1 cellular context compared by ENCODE assay signal in genomic region chr1:25247024-25247828, GRCh38.
TF ChIP-seq lines count a peak whose summit lies in the region.

RSRP1 (minus strand) TSS chr1:25247454; CDS start chr1:25246963, 491 bp downstream.

TF ChIP-seq in HEK293, 187 proteins besides CTCF, POLR2A, EP300 and RAD21 (continued from another document and continues in another):
- no peak for TF ChIP-seq ZNF148 (tag by site-specific recombination; IDR thresholded peaks at IDR 0.05; ENCODE audit: borderline replicate concordance)
- TF ChIP-seq ZNF121 (tag by site-specific recombination; IDR thresholded peaks at IDR 0.05): no peak
- no peak for TF ChIP-seq ZNF302 (tag by site-specific recombination; IDR thresholded peaks at IDR 0.05; ENCODE audit: low read depth)
- TF ChIP-seq INSM2 (tag by site-specific recombination; IDR thresholded peaks at IDR 0.05): peak; percentile 80
- 0 out of 2 replicates have a peak, but pooled peaks have one; percentile 32 for TF ChIP-seq OSR2 (tag by site-specific recombination; IDR thresholded peaks at IDR 0.05)
- peak; percentile 81 for TF ChIP-seq ZBTB10 (tag by site-specific recombination; IDR thresholded peaks at IDR 0.05)
- TF ChIP-seq PRDM1 (tag by site-specific recombination; IDR thresholded peaks at IDR 0.05): no peak
- TF ChIP-seq ZBTB1 (tag by site-specific recombination; IDR thresholded peaks at IDR 0.05): no peak
- TF ChIP-seq PRDM10 (tag by site-specific recombination; IDR thresholded peaks at IDR 0.05): peak; percentile 98
- no peak for TF ChIP-seq ZNF530 (tag by site-specific recombination; IDR thresholded peaks at IDR 0.05; ENCODE audit: low read depth)
- no peak for TF ChIP-seq ZNF596 (tag by site-specific recombination; IDR thresholded peaks at IDR 0.05)
- TF ChIP-seq MEIS1 (CRISPR knock-in tag; IDR thresholded peaks at IDR 0.05; ENCODE audit: borderline replicate concordance): no peak
- no peak for TF ChIP-seq TSHZ1 (tag by site-specific recombination; IDR thresholded peaks at IDR 0.05; ENCODE audit: borderline replicate concordance)
- TF ChIP-seq ZNF529 (tag by site-specific recombination; IDR thresholded peaks at IDR 0.05; ENCODE audit: insufficient replicate concordance): no peak
- peak; percentile 98 for TF ChIP-seq KLF7 (tag by site-specific recombination; IDR thresholded peaks at IDR 0.05; ENCODE audit: borderline replicate concordance)
- TF ChIP-seq ZSCAN23 (tag by site-specific recombination; IDR thresholded peaks at IDR 0.05): peak; percentile 86
- peak; percentile 60 for TF ChIP-seq YY1 (tag by site-specific recombination; IDR thresholded peaks at IDR 0.05)
- no peak for TF ChIP-seq ZNF433 (tag by site-specific recombination; IDR thresholded peaks at IDR 0.05; ENCODE audit: low read depth)
- TF ChIP-seq ZNF24 (tag by site-specific recombination; IDR thresholded peaks at IDR 0.05): peak; percentile 89
- TF ChIP-seq PRDM6 (tag by site-specific recombination; IDR thresholded peaks at IDR 0.05): no peak
- TF ChIP-seq ZNF350 (tag by site-specific recombination; IDR thresholded peaks at IDR 0.05): no peak
- TF ChIP-seq ZNF670 (tag by site-specific recombination; IDR thresholded peaks at IDR 0.05; ENCODE audit: low read depth): no peak
- TF ChIP-seq ZNF776 (tag by site-specific recombination; IDR thresholded peaks at IDR 0.05; ENCODE audit: borderline replicate concordance): no peak
- 0 out of 2 replicates have a peak, but pooled peaks have one; percentile 43 for TF ChIP-seq SCRT2 (tag by site-specific recombination; IDR thresholded peaks at IDR 0.05)
- no peak for TF ChIP-seq ZNF354C (tag by site-specific recombination; IDR thresholded peaks at IDR 0.05; ENCODE audit: borderline replicate concordance, low read depth)
- peak; percentile 36; the same call in 1 of the 2 replicates for TF ChIP-seq ZNF133 (tag by site-specific recombination; IDR thresholded peaks at IDR 0.05)
- peak; percentile 56; the same call in 1 of the 2 replicates for TF ChIP-seq ZNF335 (tag by site-specific recombination; conservative IDR thresholded peaks at IDR 0.05)
- peak; percentile 82 for TF ChIP-seq SP3 (tag by site-specific recombination; IDR thresholded peaks at IDR 0.05)
- TF ChIP-seq ZNF366 (tag by site-specific recombination; conservative IDR thresholded peaks at IDR 0.05): peak; percentile 46
- TF ChIP-seq ZNF658 (tag by site-specific recombination; IDR thresholded peaks at IDR 0.05): no peak
- TF ChIP-seq ZBTB11 (tag by site-specific recombination; conservative IDR thresholded peaks at IDR 0.05; ENCODE audit: low read depth): peak; percentile 89
- TF ChIP-seq MYNN (tag by site-specific recombination; IDR thresholded peaks at IDR 0.05; ENCODE audit: borderline replicate concordance): peak; percentile 44; the same call in 1 of the 2 replicates
- no peak for TF ChIP-seq AEBP2 (tag by site-specific recombination; IDR thresholded peaks at IDR 0.05; ENCODE audit: borderline replicate concordance)
- TF ChIP-seq ZNF324 (tag by site-specific recombination; IDR thresholded peaks at IDR 0.05): peak; percentile 94
- TF ChIP-seq ZNF521 (tag by site-specific recombination; IDR thresholded peaks at IDR 0.05): no peak
- TF ChIP-seq ZNF792 (tag by site-specific recombination; IDR thresholded peaks at IDR 0.05): 0 out of 2 replicates have a peak, but pooled peaks have one; percentile 72
- TF ChIP-seq ZSCAN16 (tag by site-specific recombination; IDR thresholded peaks at IDR 0.05): peak; percentile 45; the same call in 1 of the 2 replicates
- TF ChIP-seq SP7 (tag by site-specific recombination; IDR thresholded peaks at IDR 0.05): peak; percentile 91
- no peak for TF ChIP-seq ZNF112 (tag by site-specific recombination; IDR thresholded peaks at IDR 0.05)
- TF ChIP-seq ZNF571 (tag by site-specific recombination; IDR thresholded peaks at IDR 0.05): no peak
